9 cellular contexts compared by ENCODE assay signal in the genomic region with DNA sequence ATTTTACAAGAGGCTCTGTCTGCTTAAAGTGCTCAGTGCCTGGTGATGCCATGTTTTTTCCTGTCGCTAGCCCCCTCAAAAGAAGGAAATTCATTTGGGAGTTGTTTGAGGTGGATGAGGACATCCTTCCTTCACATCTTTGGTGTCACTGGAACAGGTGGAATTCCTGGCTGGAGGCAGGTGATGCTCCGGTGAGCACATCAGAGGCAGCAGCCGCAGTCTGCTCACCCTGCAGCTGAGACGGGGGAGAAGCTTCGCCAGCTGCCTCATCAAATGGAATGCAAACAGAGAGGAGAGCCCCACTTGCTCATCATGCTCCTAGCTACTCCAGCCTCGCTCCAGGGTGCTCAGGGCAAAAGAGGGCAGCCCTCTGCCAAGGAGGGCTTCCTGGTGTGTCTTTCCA.
DNase-seq lines count a peak whose midpoint lies in the region; ATAC-seq and TF ChIP-seq lines count a peak whose summit lies in the region.
"Had no signal": no experiment of that assay in that cellular context is flagged by ENCODE, and none has a peak within 500 bp of the region (broad histone marks: within the 10 kb centered on the region; RNA-seq: fewer than 3 reads in every experiment).

No MANE protein-coding gene starts in this region.

- no peaks in the 10 kb centered on the region for H3K9me3 ChIP-seq in lung (ENCODE audit: control insufficient read depth in 2 of 2, insufficient read depth in 1 of 2, low read length in 1 of 2)

- WGBS in lung, 2 donors, result 72 to 89% methylated on average over 6 of the region's 6 CpGs

- DNase-seq in LHCN-M2 (ENCODE audit: low read depth), result peak; percentile 59
- peak; percentile 79 for DNase-seq in astrocyte of the spinal cord (ENCODE audit: low read depth, low spot score)
- DNase-seq in lung (ENCODE audit: low spot score), result peak; percentile 38
- DNase-seq in ureter (ENCODE audit: low spot score), result no peak
- no peak for DNase-seq in DMS153 treated with DMSO at 0.1 percent for 48 hours (lab: John Stamatoyannopoulos, UW; ENCODE audit: unreplicated experiment)
- DNase-seq: hippocampal formation had no signal

- no peaks in the 10 kb centered on the region for H3K79me2 ChIP-seq in ACC112 (ENCODE audit: control insufficient read depth, insufficient read depth, low read length, unreplicated experiment)

- no peaks in the 10 kb centered on the region for H3K27me3 ChIP-seq in ACC112 (ENCODE audit: insufficient read depth, low read length)
- no peaks in the 10 kb centered on the region for H3K27me3 ChIP-seq in lung (ENCODE audit: control insufficient read depth, insufficient read depth)

- H3K27ac ChIP-seq in ACC112 (ENCODE audit: low read depth, low read length) (peak overlapping the region; percentile 91), lung (ENCODE audit: low read depth in 1 of 2, low read length in 1 of 2) (peak overlapping the region in 1 of 2 donors; percentile 94)

- H3K36me3 ChIP-seq in ACC112 (ENCODE audit: insufficient read depth, low read length) (no peaks in the 10 kb centered on the region), lung (ENCODE audit: control insufficient read depth in 2 of 2, insufficient read depth in 2 of 2, low read length in 2 of 2) (no peaks in the 10 kb centered on the region)

- no peak overlapping the region for H2AFZ ChIP-seq in ACC112 (ENCODE audit: low read length, unreplicated experiment)

- in situ Hi-C loops in astrocyte of the spinal cord (cut with HindIII; ENCODE audit: low sequenced_read_pairs), result loop anchor here (25.0 kb wide), 1 partner anchor 188 kb away; no protein-coding TSS in a partner anchor

- H3K4me3 ChIP-seq in ACC112 (ENCODE audit: low read depth, low read length) (peak overlapping the region; percentile 15), astrocyte of the spinal cord (ENCODE audit: low read depth, low read length) (no peak overlapping the region), lung (no peak overlapping the region)

- TF ChIP-seq CTCF in astrocyte of the spinal cord (IDR thresholded peaks at IDR 0.05; ENCODE audit: low read depth, low read length), result no peak
- TF ChIP-seq CTCF in lung (IDR thresholded peaks at IDR 0.05; ENCODE audit: control extremely low read depth, extremely low read depth), result no peak

- ATAC-seq in lung (ENCODE audit: insufficient read depth, low FRiP score), result no peak
- ATAC-seq in GM19397 (IDR thresholded peaks at IDR 0.05; ENCODE audit: unreplicated experiment), result no peak
- no peak for ATAC-seq in GM21737 (IDR thresholded peaks at IDR 0.05; ENCODE audit: unreplicated experiment)

- H3K4me1 ChIP-seq in ACC112 (ENCODE audit: control insufficient read depth, insufficient read depth, low read length, unreplicated experiment), result peaks cover 51% of the 10 kb centered on the region
- H3K4me1 ChIP-seq in lung (ENCODE audit: control insufficient read depth in 2 of 2, insufficient read depth in 2 of 2, low read length in 2 of 2), result peaks cover 8 to 10% of the 10 kb centered on the region in 2 donors

Comparison
In these comparisons a context has a peak if more than half of its experiments do, and no peak if none do; other contexts are left out.
1. DNase-seq: peak in LHCN-M2 (single experiment), astrocyte of the spinal cord (single experiment) and lung (single experiment); none in ureter (single experiment) and DMS153 treated with DMSO at 0.1 percent for 48 hours (single experiment).